ENCODE assay signal across 1 cellular context in the genomic region with DNA sequence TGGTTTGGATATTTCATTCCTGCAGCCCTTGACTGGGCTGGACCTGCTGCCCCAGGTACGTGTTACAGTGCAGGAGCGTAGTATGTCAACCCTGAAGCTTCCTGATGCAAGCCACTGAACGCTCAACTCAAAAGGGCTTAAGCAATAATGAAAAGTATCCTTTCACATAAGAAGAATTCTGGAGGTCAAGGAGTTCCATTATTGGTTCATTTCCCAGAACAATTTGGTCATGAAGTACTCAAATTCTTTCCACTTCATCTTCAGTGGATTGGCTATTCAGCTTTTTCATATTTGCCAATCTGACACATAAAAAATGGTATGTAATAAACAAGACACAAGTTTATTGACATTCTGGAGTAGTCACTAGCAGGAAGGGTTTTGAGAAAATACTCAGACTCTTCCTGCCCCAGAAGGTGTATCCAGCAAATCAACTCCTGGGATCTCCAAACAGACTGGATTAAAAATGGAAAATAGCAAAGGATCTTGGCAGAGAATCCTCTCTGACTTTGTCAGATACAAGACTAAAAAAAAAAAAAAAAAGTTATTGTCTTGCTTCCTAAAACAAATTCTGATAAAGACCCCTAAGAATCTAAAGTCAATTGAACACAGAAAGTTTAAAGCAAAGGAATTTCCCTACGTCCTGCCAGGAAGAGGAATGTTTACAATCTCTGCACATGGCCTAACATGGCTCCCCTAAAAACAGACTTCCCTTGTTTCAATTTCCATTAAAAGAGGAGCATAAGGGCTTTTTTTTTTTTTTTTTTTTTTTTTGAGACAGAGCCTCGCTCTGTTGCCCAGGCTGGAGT.
A peak's percentile ranks its signal among the peaks of the same experiment; 100 is the strongest.
TF ChIP-seq lines count a peak whose summit lies in the region.

No MANE protein-coding gene starts in this region.

TF ChIP-seq in HepG2, 621 proteins besides CTCF, POLR2A, EP300 and RAD21 (continued from another document):
- TF ChIP-seq ZNF343 (CRISPR knock-in tag; IDR thresholded peaks at IDR 0.05) (no peak), SOX5 (CRISPR knock-in tag; IDR thresholded peaks at IDR 0.05; ENCODE audit: borderline replicate concordance) (peak; percentile 29; the same call in 1 of the 2 replicates), PAF1 (CRISPR knock-in tag; IDR thresholded peaks at IDR 0.05) (no peak), ZNF510 (CRISPR knock-in tag; IDR thresholded peaks at IDR 0.05; ENCODE audit: low read depth) (no peak), GABPB1 (CRISPR knock-in tag; IDR thresholded peaks at IDR 0.05) (no peak), GATAD2A (CRISPR knock-in tag; IDR thresholded peaks at IDR 0.05) (peak; percentile 59; the same call in 1 of the 2 replicates), ZNF850 (CRISPR knock-in tag; conservative IDR thresholded peaks at IDR 0.05) (no peak), ZFP36L1 (CRISPR knock-in tag; IDR thresholded peaks at IDR 0.05) (no peak), ARNT (IDR thresholded peaks at IDR 0.05) (no peak), ZZZ3 (CRISPR knock-in tag; IDR thresholded peaks at IDR 0.05; ENCODE audit: borderline replicate concordance) (no peak), CENPT (CRISPR knock-in tag; IDR thresholded peaks at IDR 0.05; ENCODE audit: low read depth) (no peak), ADNP (CRISPR knock-in tag; IDR thresholded peaks at IDR 0.05) (no peak), YY1 (IDR thresholded peaks at IDR 0.05; ENCODE audit: insufficient read depth, insufficient replicate concordance, low read depth, low read length) (no peak), MAZ (IDR thresholded peaks at IDR 0.05; ENCODE audit: borderline replicate concordance, low read depth, low read length) (no peak), MAZ (CRISPR knock-in tag; IDR thresholded peaks at IDR 0.05; ENCODE audit: low read depth) (no peak), KDM5A (IDR thresholded peaks at IDR 0.05; ENCODE audit: borderline replicate concordance, low read length) (no peak), ZNF10 (CRISPR knock-in tag; IDR thresholded peaks at IDR 0.05; ENCODE audit: borderline replicate concordance, low read depth) (no peak), MED1 (CRISPR knock-in tag; IDR thresholded peaks at IDR 0.05) (0 out of 2 replicates have a peak, but pooled peaks have one; percentile 21), ZFP36 (IDR thresholded peaks at IDR 0.05; ENCODE audit: borderline replicate concordance, low read depth, low read length, partially characterized antibody) (no peak), PITX1 (CRISPR knock-in tag; IDR thresholded peaks at IDR 0.05) (no peak), GLI4 (CRISPR knock-in tag; IDR thresholded peaks at IDR 0.05; ENCODE audit: borderline replicate concordance) (no peak), PAX8 (CRISPR knock-in tag; IDR thresholded peaks at IDR 0.05; ENCODE audit: borderline replicate concordance) (no peak), TFE3 (CRISPR knock-in tag; IDR thresholded peaks at IDR 0.05) (0 out of 2 replicates have a peak, but pooled peaks have one; percentile 17), LBX2 (CRISPR knock-in tag; IDR thresholded peaks at IDR 0.05; ENCODE audit: borderline replicate concordance) (no peak), IRF1 (CRISPR knock-in tag; IDR thresholded peaks at IDR 0.05; ENCODE audit: low read depth) (no peak), HHEX (CRISPR knock-in tag; IDR thresholded peaks at IDR 0.05) (no peak), PBX2 (CRISPR knock-in tag; IDR thresholded peaks at IDR 0.05) (no peak), ZNF354B (CRISPR knock-in tag; IDR thresholded peaks at IDR 0.05) (no peak)
- TF ChIP-seq, protein P1, sequence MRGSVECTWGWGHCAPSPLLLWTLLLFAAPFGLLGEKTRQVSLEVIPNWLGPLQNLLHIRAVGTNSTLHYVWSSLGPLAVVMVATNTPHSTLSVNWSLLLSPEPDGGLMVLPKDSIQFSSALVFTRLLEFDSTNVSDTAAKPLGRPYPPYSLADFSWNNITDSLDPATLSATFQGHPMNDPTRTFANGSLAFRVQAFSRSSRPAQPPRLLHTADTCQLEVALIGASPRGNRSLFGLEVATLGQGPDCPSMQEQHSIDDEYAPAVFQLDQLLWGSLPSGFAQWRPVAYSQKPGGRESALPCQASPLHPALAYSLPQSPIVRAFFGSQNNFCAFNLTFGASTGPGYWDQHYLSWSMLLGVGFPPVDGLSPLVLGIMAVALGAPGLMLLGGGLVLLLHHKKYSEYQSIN (CRISPR knock-in tag; IDR thresholded peaks at IDR 0.05; ENCODE audit: borderline replicate concordance) = no peak
- TF ChIP-seq, protein P2, sequence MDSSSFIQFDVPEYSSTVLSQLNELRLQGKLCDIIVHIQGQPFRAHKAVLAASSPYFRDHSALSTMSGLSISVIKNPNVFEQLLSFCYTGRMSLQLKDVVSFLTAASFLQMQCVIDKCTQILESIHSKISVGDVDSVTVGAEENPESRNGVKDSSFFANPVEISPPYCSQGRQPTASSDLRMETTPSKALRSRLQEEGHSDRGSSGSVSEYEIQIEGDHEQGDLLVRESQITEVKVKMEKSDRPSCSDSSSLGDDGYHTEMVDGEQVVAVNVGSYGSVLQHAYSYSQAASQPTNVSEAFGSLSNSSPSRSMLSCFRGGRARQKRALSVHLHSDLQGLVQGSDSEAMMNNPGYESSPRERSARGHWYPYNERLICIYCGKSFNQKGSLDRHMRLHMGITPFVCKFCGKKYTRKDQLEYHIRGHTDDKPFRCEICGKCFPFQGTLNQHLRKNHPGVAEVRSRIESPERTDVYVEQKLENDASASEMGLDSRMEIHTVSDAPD (CRISPR knock-in tag; IDR thresholded peaks at IDR 0.05) = no peak
- TF ChIP-seq, protein P3, sequence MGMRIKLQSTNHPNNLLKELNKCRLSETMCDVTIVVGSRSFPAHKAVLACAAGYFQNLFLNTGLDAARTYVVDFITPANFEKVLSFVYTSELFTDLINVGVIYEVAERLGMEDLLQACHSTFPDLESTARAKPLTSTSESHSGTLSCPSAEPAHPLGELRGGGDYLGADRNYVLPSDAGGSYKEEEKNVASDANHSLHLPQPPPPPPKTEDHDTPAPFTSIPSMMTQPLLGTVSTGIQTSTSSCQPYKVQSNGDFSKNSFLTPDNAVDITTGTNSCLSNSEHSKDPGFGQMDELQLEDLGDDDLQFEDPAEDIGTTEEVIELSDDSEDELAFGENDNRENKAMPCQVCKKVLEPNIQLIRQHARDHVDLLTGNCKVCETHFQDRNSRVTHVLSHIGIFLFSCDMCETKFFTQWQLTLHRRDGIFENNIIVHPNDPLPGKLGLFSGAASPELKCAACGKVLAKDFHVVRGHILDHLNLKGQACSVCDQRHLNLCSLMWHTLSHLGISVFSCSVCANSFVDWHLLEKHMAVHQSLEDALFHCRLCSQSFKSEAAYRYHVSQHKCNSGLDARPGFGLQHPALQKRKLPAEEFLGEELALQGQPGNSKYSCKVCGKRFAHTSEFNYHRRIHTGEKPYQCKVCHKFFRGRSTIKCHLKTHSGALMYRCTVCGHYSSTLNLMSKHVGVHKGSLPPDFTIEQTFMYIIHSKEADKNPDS (CRISPR knock-in tag; IDR thresholded peaks at IDR 0.05) = no peak
- TF ChIP-seq, protein P4, sequence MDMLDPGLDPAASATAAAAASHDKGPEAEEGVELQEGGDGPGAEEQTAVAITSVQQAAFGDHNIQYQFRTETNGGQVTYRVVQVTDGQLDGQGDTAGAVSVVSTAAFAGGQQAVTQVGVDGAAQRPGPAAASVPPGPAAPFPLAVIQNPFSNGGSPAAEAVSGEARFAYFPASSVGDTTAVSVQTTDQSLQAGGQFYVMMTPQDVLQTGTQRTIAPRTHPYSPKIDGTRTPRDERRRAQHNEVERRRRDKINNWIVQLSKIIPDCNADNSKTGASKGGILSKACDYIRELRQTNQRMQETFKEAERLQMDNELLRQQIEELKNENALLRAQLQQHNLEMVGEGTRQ (IDR thresholded peaks at IDR 0.05; ENCODE audit: low read depth, low read length) = no peak
- TF ChIP-seq, protein P4 (CRISPR knock-in tag; IDR thresholded peaks at IDR 0.05; ENCODE audit: borderline replicate concordance) = no peak
- TF ChIP-seq, protein P5, sequence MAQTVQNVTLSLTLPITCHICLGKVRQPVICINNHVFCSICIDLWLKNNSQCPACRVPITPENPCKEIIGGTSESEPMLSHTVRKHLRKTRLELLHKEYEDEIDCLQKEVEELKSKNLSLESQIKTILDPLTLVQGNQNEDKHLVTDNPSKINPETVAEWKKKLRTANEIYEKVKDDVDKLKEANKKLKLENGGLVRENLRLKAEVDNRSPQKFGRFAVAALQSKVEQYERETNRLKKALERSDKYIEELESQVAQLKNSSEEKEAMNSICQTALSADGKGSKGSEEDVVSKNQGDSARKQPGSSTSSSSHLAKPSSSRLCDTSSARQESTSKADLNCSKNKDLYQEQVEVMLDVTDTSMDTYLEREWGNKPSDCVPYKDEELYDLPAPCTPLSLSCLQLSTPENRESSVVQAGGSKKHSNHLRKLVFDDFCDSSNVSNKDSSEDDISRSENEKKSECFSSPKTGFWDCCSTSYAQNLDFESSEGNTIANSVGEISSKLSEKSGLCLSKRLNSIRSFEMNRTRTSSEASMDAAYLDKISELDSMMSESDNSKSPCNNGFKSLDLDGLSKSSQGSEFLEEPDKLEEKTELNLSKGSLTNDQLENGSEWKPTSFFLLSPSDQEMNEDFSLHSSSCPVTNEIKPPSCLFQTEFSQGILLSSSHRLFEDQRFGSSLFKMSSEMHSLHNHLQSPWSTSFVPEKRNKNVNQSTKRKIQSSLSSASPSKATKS (CRISPR knock-in tag; IDR thresholded peaks at IDR 0.05) = no peak
